In the genomic region with DNA sequence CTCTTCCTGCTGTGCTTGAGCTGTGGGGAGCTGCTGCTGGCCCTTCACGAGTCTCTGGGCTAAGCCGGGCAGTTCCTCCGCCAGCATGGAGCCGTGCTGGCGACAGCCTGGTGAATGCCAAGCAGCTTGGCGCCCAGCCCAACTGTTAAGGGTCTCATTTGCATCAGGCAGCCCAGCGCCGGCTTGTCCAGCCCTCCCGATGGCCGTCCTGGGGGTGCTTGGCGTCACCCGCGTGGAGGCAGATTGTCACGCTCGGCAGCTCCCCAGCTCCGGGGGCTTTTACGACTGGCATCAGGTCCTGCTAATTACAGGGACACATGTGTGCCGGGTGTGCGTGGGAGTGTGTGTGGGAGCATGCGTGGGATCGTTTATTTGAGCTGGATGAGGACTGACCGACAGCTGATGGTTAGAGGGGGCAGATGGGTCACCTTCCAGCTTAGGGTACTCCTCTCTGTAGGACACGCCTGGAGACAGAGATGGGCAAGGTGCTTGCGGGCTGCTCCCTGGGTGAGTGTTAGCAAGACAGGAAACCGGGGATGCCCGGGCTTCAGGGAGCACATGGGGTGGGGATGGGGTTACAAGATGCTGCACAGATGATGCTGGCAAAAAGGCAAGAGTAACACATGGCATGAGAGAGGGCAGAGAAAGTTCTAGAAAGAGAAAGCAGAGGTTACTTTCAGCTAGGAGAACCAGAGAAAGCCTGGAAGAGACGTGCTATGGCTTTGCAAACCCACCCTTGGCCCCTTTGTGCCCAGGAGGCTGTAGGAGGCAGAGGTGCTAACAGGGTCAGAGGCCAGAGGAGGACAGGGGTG, we compare ENCODE assay signal across 1 cellular context.
TF ChIP-seq lines count a peak whose summit lies in the region.

No MANE protein-coding gene starts in this region.

TF ChIP-seq in WTC11, 78 proteins besides CTCF, POLR2A, EP300 and RAD21 (continued from another document):
- TF ChIP-seq IRF1 (CRISPR knock-in tag; IDR thresholded peaks at IDR 0.05): no peak
- TF ChIP-seq, protein P1, sequence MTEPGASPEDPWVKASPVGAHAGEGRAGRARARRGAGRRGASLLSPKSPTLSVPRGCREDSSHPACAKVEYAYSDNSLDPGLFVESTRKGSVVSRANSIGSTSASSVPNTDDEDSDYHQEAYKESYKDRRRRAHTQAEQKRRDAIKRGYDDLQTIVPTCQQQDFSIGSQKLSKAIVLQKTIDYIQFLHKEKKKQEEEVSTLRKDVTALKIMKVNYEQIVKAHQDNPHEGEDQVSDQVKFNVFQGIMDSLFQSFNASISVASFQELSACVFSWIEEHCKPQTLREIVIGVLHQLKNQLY (CRISPR knock-in tag; IDR thresholded peaks at IDR 0.05): no peak
- no peak for TF ChIP-seq E2F1 (CRISPR knock-in tag; IDR thresholded peaks at IDR 0.05)
- TF ChIP-seq FOXP1 (CRISPR knock-in tag; IDR thresholded peaks at IDR 0.05; ENCODE audit: borderline replicate concordance): no peak
- no peak for TF ChIP-seq ZNF423 (CRISPR knock-in tag; IDR thresholded peaks at IDR 0.05)
- no peak for TF ChIP-seq SP1 (CRISPR knock-in tag; conservative IDR thresholded peaks at IDR 0.05)
- TF ChIP-seq ZNF532 (CRISPR knock-in tag; IDR thresholded peaks at IDR 0.05; ENCODE audit: borderline replicate concordance): no peak
- no peak for TF ChIP-seq OVOL2 (CRISPR knock-in tag; IDR thresholded peaks at IDR 0.05; ENCODE audit: borderline replicate concordance)
- no peak for TF ChIP-seq JAZF1 (CRISPR knock-in tag; IDR thresholded peaks at IDR 0.05)
